In the genomic region with DNA sequence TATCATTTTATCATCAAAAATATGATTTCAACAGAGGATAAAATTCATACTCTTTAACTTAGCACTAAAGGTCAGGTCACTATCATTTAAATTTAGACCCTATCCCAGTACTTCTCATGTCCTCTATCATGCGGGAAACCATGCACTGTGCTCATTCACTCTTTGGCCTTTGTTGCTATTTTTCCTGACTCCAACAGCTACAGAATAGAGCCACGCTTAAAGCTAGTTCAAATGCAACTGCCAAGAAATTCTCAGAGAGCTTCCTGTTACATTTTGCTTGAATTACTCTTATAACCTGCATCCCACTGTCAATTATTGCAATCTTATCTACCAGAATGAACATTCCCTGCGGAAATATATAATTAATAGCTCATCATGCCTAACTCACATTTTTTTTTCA, we compare ENCODE assay signal across 1 cellular context.
TF ChIP-seq lines count a peak whose summit lies in the region.

No MANE protein-coding gene starts in this region.

TF ChIP-seq in GM23338, 12 proteins besides CTCF, POLR2A, EP300 and RAD21:
- TF ChIP-seq REST (IDR thresholded peaks at IDR 0.05; ENCODE audit: unreplicated experiment) (no peak), ZNF114 (CRISPR knock-in tag; IDR thresholded peaks at IDR 0.05) (no peak), STAT1 (IDR thresholded peaks at IDR 0.05; ENCODE audit: unreplicated experiment) (no peak), ZNF462 (CRISPR knock-in tag; IDR thresholded peaks at IDR 0.05) (no peak)
